In the genomic region with DNA sequence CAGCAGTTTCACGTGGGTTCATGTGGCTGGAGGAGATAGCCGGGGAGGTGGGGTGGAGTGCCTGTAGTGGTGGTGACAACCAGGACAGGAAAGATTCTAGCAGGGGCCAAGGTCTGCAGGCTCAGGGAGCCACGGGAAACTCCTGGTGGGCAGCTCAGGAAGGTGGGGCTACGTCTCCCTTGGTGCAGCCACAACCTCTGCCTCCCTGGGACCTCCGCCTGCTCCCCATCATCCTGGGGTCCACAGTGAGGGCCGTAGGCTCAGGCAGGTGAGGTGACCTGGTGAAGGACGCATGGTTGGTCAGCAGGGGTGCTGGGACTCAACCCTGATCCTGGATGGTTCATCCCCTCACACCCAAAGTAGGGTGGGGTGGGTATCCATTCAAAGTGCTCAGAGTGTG, we compare ENCODE assay signal across 23 cellular contexts.
"Had no signal": no experiment of that assay in that cellular context is flagged by ENCODE, and none has a peak within 500 bp of the region (broad histone marks: within the 10 kb centered on the region; RNA-seq: fewer than 3 reads in every experiment).

No MANE protein-coding gene starts in this region.

- DNase-seq: cortex of kidney; effector CD8-positive, alpha-beta T cell; effector memory CD8-positive, alpha-beta T cell; endodermal cell; erythroblast; esophagus squamous epithelium; foreskin fibroblast; foreskin melanocyte; gastrocnemius medialis; glutamatergic neuron; head of caudate nucleus; heart right ventricle; hippocampal formation; left cardiac atrium; left lung; left ventricle myocardium superior; lower lobe of right lung; mesenchymal stem cell had no signal

- H3K9me3 Mint-ChIP-seq: dendritic cell treated with granulocyte-macrophage colony-stimulating factor and Interleukin-4, amounts not matched to agents 40 ng/mL and 50 ng/mL, for 4 days; effector memory CD8-positive, alpha-beta T cell had no signal

- H3K27ac Mint-ChIP-seq: dendritic cell treated with granulocyte-macrophage colony-stimulating factor and Interleukin-4, amounts not matched to agents 40 ng/mL and 50 ng/mL, for 4 days; effector memory CD8-positive, alpha-beta T cell; endodermal cell; mesothelial cell of epicardium had no signal

- H3K27me3 ChIP-seq: gastrocnemius medialis had no signal

- H3K4me3 Mint-ChIP-seq: dendritic cell treated with granulocyte-macrophage colony-stimulating factor and Interleukin-4, amounts not matched to agents 40 ng/mL and 50 ng/mL, for 4 days; effector memory CD8-positive, alpha-beta T cell; endodermal cell; mesothelial cell of epicardium had no signal

- H3K27ac ChIP-seq: epithelial cell of prostate, esophagus squamous epithelium, gastrocnemius medialis, heart right ventricle, left lung, lower lobe of right lung had no signal

- H3K9me3 ChIP-seq: esophagus squamous epithelium, gastrocnemius medialis, heart right ventricle, left lung, lower lobe of right lung, mucosa of descending colon had no signal

- H3K27me3 Mint-ChIP-seq: dendritic cell treated with granulocyte-macrophage colony-stimulating factor and Interleukin-4, amounts not matched to agents 40 ng/mL and 50 ng/mL, for 4 days had no signal

- H3K4me3 ChIP-seq: esophagus squamous epithelium, gastrocnemius medialis, heart right ventricle, left lung, lower lobe of right lung, mucosa of descending colon had no signal

- ATAC-seq: effector memory CD8-positive, alpha-beta T cell; esophagus mucosa; gastrocnemius medialis; heart right ventricle; left cardiac atrium; left lung; left ventricle myocardium superior; lower lobe of right lung; mucosa of descending colon had no signal

- H3K4me1 Mint-ChIP-seq: endodermal cell, mesothelial cell of epicardium had no signal

- H3K4me1 ChIP-seq: esophagus squamous epithelium, gastrocnemius medialis, heart right ventricle, left lung, lower lobe of right lung had no signal

- H3K36me3 ChIP-seq: esophagus squamous epithelium, gastrocnemius medialis, heart right ventricle, left lung, lower lobe of right lung had no signal
